Comparison of ENCODE assay signal across 8 cellular contexts in the genomic region with DNA sequence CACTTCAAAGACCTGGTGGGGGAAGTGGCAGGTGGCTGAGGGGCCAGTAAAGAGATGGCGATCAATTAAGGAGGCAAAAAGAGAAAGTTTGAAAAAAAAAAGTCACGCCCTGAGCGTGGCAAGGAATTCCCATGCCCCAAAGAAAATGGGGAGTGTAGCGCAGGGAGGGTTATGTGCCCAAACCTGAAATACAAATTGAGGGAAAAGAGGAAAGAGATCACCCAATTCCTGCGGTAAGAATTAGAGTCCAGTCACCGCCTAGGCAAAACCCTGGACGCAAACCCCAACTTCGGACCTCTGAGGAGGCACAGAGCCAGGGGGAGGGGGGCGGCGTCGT. TPM values are rescaled to one million over a fixed set of nuclear protein-coding genes. Genes with fewer than 3 reads are reported as not detected.
DNase-seq lines count a peak whose midpoint lies in the region; ATAC-seq and TF ChIP-seq lines count a peak whose summit lies in the region.

No MANE protein-coding gene starts in this region.

- H2AFZ ChIP-seq in SK-N-SH (ENCODE audit: low read depth), result peak overlapping the region; percentile 77

- peak overlapping the region; percentile 59 for H3K27ac Mint-ChIP-seq in activated B cell treated with CpG ODN at 0.5 μM for 24 hours

- TF ChIP-seq EP300 in SK-N-SH (IDR thresholded peaks at IDR 0.05; ENCODE audit: borderline replicate concordance in 1 of 2, low read depth in 1 of 2, low read length in 1 of 2) (no peak), suprapubic skin (IDR thresholded peaks at IDR 0.05) (no peak)

- H3K9me3 ChIP-seq in SK-N-SH (no peaks in the 10 kb centered on the region), iPS-18a (ENCODE audit: control insufficient read depth, low read depth, low read length) (peaks cover 3% of the 10 kb centered on the region), suprapubic skin (no peaks in the 10 kb centered on the region)

- WGBS in SK-N-SH (ENCODE audit: low lambda C conversion rate), result 16% methylated on average over 11 of the region's 11 CpGs
- 32% methylated on average over 11 of the region's 11 CpGs for WGBS in suprapubic skin

- no peak for TF ChIP-seq RAD21 in SK-N-SH (IDR thresholded peaks at IDR 0.05; ENCODE audit: low read length)

- H3K9ac ChIP-seq in SK-N-SH (peak overlapping the region; percentile 77), iPS-18a (ENCODE audit: low read length) (peak overlapping the region; percentile 68)

- DNase-seq in SK-N-SH (no peak), activated B cell treated with CpG ODN at 0.5 μM for 24 hours (no peak), suprapubic skin (ENCODE audit: low spot score in 2 of 2) (no peak), T-helper 9 cell (no peak), cerebellum (ENCODE audit: low spot score) (no peak)

- H3K27ac ChIP-seq in SK-N-SH (ENCODE audit: low read depth in 2 of 2, low read length in 1 of 2) (peak overlapping the region; percentile 77 to 91), iPS-18a (ENCODE audit: low read length) (no peak overlapping the region), suprapubic skin (no peak overlapping the region)

- no peak overlapping the region for H3K4me3 Mint-ChIP-seq in activated B cell treated with CpG ODN at 0.5 μM for 24 hours

- H3K27me3 ChIP-seq in SK-N-SH (ENCODE audit: insufficient read depth) (no peaks in the 10 kb centered on the region), iPS-18a (ENCODE audit: control insufficient read depth, insufficient read depth, low read length) (no peaks in the 10 kb centered on the region), suprapubic skin (no peaks in the 10 kb centered on the region)

- ATAC-seq in SK-N-SH treated with all-trans-retinoic acid at 6 μM for 48 hours (no peak; the same call in 2 of the 3 replicates), activated B cell treated with CpG ODN at 0.5 μM for 24 hours (ENCODE audit: low read depth) (no peak), HG02885 (IDR thresholded peaks at IDR 0.05; ENCODE audit: poor library complexity, unreplicated experiment) (no peak)

- no peaks in the 10 kb centered on the region for H3K27me3 Mint-ChIP-seq in activated B cell treated with CpG ODN at 0.5 μM for 24 hours

- H3K4me1 Mint-ChIP-seq in activated B cell treated with CpG ODN at 0.5 μM for 24 hours, result peaks cover 12% of the 10 kb centered on the region

- H3K9me2 ChIP-seq in SK-N-SH, result no peaks in the 10 kb centered on the region

- TF ChIP-seq POLR2A in suprapubic skin (IDR thresholded peaks at IDR 0.05), result no peak

- H4K20me1 ChIP-seq in SK-N-SH (ENCODE audit: insufficient read depth), result no peaks in the 10 kb centered on the region

- TF ChIP-seq CTCF in SK-N-SH (IDR thresholded peaks at IDR 0.05), result no peak
- no peak for TF ChIP-seq CTCF in activated B cell treated with CpG ODN at 0.5 μM for 24 hours (IDR thresholded peaks at IDR 0.05)
- no peak for TF ChIP-seq CTCF in suprapubic skin (IDR thresholded peaks at IDR 0.05)

- peaks cover 15% of the 10 kb centered on the region for H3K36me3 Mint-ChIP-seq in activated B cell treated with CpG ODN at 0.5 μM for 24 hours (ENCODE audit: low read depth)

- peak overlapping the region; percentile 90 for H3K4me2 ChIP-seq in SK-N-SH

- CTCF ChIA-PET in SK-N-SH (lab: Yijun Ruan, JAX) (interaction anchor here (6.4 to 8.8 kb wide), 2 partner anchors 14 to 327 kb away, joined by 25 to 61 read pairs; no protein-coding TSS in a partner anchor), activated B cell treated with CpG ODN at 0.5 μM for 24 hours (lab: Charles Lee) (no interaction called here)

- H3K4me3 ChIP-seq in SK-N-SH (ENCODE audit: low read depth in 2 of 2, low read length in 1 of 2), result peak overlapping the region; percentile 71 to 72
- peak overlapping the region; percentile 75 for H3K4me3 ChIP-seq in iPS-18a (ENCODE audit: low read length)
- H3K4me3 ChIP-seq in suprapubic skin, result peak overlapping the region; percentile 59

- intact Hi-C loops in activated B cell treated with CpG ODN at 0.5 μM for 24 hours (cut with micrococcal nuclease), result loop anchor here (2.0 to 10.0 kb wide), 5 partner anchors 350 to 1585 kb away; a partner anchor contains a TSS

- POLR2A ChIA-PET in SK-N-SH (lab: Yijun Ruan, JAX) (interaction anchor here (1.2 kb wide), 1 partner anchor 327 kb away, joined by 5 read pairs; no protein-coding TSS in a partner anchor), activated B cell treated with CpG ODN at 0.5 μM for 24 hours (lab: Charles Lee) (interaction anchor here (1.1 to 1.3 kb wide), 2 partner anchors 501 to 563 kb away, joined by 3 to 9 read pairs; a partner anchor contains a TSS)

- no peaks in the 10 kb centered on the region for H3K9me3 Mint-ChIP-seq in activated B cell treated with CpG ODN at 0.5 μM for 24 hours

- H3F3A ChIP-seq in SK-N-SH (replicated peaks; ENCODE audit: insufficient read depth), result no peaks in the 10 kb centered on the region

- H3K4me1 ChIP-seq in SK-N-SH (ENCODE audit: control insufficient read depth in 1 of 2, insufficient read depth in 2 of 2, low read depth in 1 of 2, low read length in 1 of 2), result no peaks in the 10 kb centered on the region; a peak in 1 of 4 replicates
- H3K4me1 ChIP-seq in iPS-18a (ENCODE audit: control insufficient read depth, low read depth, low read length), result no peaks in the 10 kb centered on the region
- peaks cover 8% of the 10 kb centered on the region for H3K4me1 ChIP-seq in suprapubic skin

- H3K79me2 ChIP-seq in SK-N-SH (ENCODE audit: insufficient read depth), result no peaks in the 10 kb centered on the region

- H3K36me3 ChIP-seq in SK-N-SH (replicated peaks in 1 of 2; ENCODE audit: control insufficient read depth in 1 of 2, insufficient read depth in 2 of 2, low read length in 1 of 2) (peaks cover 6% of the 10 kb centered on the region in 2 experiments), iPS-18a (ENCODE audit: control insufficient read depth, low read depth, low read length) (no peaks in the 10 kb centered on the region), suprapubic skin (no peaks in the 10 kb centered on the region)

TF ChIP-seq in SK-N-SH, 30 proteins besides CTCF, POLR2A, EP300 and RAD21 (continues in another document):
- TF ChIP-seq RCOR1 (IDR thresholded peaks at IDR 0.05; ENCODE audit: low read length) (no peak), TCF12 (IDR thresholded peaks at IDR 0.05) (no peak), MXI1 (IDR thresholded peaks at IDR 0.05; ENCODE audit: low read depth, low read length) (no peak), GABPA (IDR thresholded peaks at IDR 0.05; ENCODE audit: low read depth) (no peak), GATA2 (CRISPR knock-in tag; IDR thresholded peaks at IDR 0.05) (no peak), EZH2phosphoT487 (IDR thresholded peaks at IDR 0.05; ENCODE audit: borderline replicate concordance, low read depth) (no peak), FOXM1 (IDR thresholded peaks at IDR 0.05; ENCODE audit: low read depth) (no peak)
- TF ChIP-seq, protein P1, sequence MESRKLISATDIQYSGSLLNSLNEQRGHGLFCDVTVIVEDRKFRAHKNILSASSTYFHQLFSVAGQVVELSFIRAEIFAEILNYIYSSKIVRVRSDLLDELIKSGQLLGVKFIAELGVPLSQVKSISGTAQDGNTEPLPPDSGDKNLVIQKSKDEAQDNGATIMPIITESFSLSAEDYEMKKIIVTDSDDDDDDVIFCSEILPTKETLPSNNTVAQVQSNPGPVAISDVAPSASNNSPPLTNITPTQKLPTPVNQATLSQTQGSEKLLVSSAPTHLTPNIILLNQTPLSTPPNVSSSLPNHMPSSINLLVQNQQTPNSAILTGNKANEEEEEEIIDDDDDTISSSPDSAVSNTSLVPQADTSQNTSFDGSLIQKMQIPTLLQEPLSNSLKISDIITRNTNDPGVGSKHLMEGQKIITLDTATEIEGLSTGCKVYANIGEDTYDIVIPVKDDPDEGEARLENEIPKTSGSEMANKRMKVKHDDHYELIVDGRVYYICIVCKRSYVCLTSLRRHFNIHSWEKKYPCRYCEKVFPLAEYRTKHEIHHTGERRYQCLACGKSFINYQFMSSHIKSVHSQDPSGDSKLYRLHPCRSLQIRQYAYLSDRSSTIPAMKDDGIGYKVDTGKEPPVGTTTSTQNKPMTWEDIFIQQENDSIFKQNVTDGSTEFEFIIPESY (IDR thresholded peaks at IDR 0.05; ENCODE audit: borderline replicate concordance, low read depth), result no peak

TF ChIP-seq in SK-N-SH treated with all-trans-retinoic acid at 6 μM for 48 hours, 23 proteins besides CTCF, POLR2A, EP300 and RAD21 (continues in another document):
- TF ChIP-seq TCF4 (CRISPR knock-in tag; IDR thresholded peaks at IDR 0.05; ENCODE audit: borderline replicate concordance), result no peak
- TF ChIP-seq, protein P2, sequence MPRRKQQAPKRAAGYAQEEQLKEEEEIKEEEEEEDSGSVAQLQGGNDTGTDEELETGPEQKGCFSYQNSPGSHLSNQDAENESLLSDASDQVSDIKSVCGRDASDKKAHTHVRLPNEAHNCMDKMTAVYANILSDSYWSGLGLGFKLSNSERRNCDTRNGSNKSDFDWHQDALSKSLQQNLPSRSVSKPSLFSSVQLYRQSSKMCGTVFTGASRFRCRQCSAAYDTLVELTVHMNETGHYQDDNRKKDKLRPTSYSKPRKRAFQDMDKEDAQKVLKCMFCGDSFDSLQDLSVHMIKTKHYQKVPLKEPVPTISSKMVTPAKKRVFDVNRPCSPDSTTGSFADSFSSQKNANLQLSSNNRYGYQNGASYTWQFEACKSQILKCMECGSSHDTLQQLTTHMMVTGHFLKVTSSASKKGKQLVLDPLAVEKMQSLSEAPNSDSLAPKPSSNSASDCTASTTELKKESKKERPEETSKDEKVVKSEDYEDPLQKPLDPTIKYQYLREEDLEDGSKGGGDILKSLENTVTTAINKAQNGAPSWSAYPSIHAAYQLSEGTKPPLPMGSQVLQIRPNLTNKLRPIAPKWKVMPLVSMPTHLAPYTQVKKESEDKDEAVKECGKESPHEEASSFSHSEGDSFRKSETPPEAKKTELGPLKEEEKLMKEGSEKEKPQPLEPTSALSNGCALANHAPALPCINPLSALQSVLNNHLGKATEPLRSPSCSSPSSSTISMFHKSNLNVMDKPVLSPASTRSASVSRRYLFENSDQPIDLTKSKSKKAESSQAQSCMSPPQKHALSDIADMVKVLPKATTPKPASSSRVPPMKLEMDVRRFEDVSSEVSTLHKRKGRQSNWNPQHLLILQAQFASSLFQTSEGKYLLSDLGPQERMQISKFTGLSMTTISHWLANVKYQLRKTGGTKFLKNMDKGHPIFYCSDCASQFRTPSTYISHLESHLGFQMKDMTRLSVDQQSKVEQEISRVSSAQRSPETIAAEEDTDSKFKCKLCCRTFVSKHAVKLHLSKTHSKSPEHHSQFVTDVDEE (CRISPR knock-in tag; IDR thresholded peaks at IDR 0.05), result no peak

RNA-seq across cellular contexts. Expression of a gene that starts 0.6 kb away (rescaled TPM):
- 8.8 and 12.8 TPM in 2 replicates for polyA plus RNA-seq in SK-N-SH (2012; rRNA removed)
- 12.2 TPM in 2 replicates for polyA plus RNA-seq in SK-N-SH (2012; cell fraction: cytosol; rRNA removed)
- polyA plus RNA-seq in SK-N-SH (2012; cell fraction: nucleus; rRNA removed), result 2.9 and 6.3 TPM in 2 replicates
- 15.9 and 16.2 TPM in 2 replicates for total RNA-seq in activated B cell treated with CpG ODN at 0.5 μM for 24 hours
- 10 to 100 TPM in 3 of 4 donors, 1 to 10 TPM in 1; 9.6 to 11.1 (median 10.7) TPM for total RNA-seq in suprapubic skin
- 5.2 TPM for total RNA-seq in cerebellum

Comparison
In these comparisons a context has a peak if more than half of its experiments do, and no peak if none do; other contexts are left out.
1. H3K27ac ChIP-seq: peak in SK-N-SH (2 of 2); none in iPS-18a (single experiment) and suprapubic skin (single experiment).
2. Peak in every context shown above with its lines, with median percentiles within 50 percentile points of each other: H3K4me3 ChIP-seq.